In the genomic region with DNA sequence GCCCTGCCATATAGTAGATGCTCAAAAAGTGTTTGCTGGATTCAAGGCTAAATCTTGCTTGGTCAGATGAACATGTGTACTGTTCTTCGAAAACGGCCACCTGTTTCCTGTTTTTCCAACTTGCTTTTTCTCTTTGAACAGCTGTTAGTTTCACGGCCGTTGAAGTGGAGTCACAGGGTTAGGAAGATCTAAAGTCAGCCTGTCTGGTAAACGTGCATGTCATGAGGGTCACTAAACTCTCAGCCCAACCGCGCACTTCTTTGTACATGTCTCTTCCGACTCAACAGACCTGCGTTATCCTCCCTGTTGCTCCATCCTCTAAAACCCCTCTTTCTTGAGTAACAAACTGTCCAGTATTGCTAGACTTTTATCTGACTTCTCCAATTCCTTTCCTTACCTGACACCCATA, we compare ENCODE assay signal across 8 cellular contexts.
A peak's percentile ranks its signal among the peaks of the same experiment; 100 is the strongest.
DNase-seq lines count a peak whose midpoint lies in the region; ATAC-seq and TF ChIP-seq lines count a peak whose summit lies in the region.

No MANE protein-coding gene starts in this region.

- H3K4me1 Mint-ChIP-seq in natural killer cell treated with Interleukin-12 subunit alpha and Interleukin-12 subunit beta and Interleukin-15 and Interleukin-18, amount 100 ng/mL, for 72 hours (ENCODE audit: low read depth in 2 of 2), result peaks cover 20 to 21% of the 10 kb centered on the region in 2 donors
- peaks cover 15% of the 10 kb centered on the region for H3K4me1 Mint-ChIP-seq in GM23338

- H3K36me3 ChIP-seq in GM23338 (ENCODE audit: insufficient read depth), result no peaks in the 10 kb centered on the region
- no peaks in the 10 kb centered on the region for H3K36me3 ChIP-seq in effector memory CD4-positive, alpha-beta T cell (ENCODE audit: control insufficient read depth, insufficient read depth, low read length)

- H3K9me3 Mint-ChIP-seq in natural killer cell treated with Interleukin-12 subunit alpha and Interleukin-12 subunit beta and Interleukin-15 and Interleukin-18, amount 100 ng/mL, for 72 hours, result no peaks in the 10 kb centered on the region
- H3K9me3 Mint-ChIP-seq in GM23338, result 0 out of 3 replicates have a peak, but pooled peaks cover 6% of the 10 kb centered on the region

- 0 out of 2 replicates have a peak, but pooled peaks cover 4% of the 10 kb centered on the region for H3K9me2 ChIP-seq in GM23338 (ENCODE audit: insufficient read depth)

- H4K20me1 ChIP-seq in GM23338 (replicated peaks; ENCODE audit: insufficient read depth), result no peaks in the 10 kb centered on the region

- no peak overlapping the region for H3K4me3 ChIP-seq in GM23338
- no peak overlapping the region for H3K4me3 ChIP-seq in effector memory CD4-positive, alpha-beta T cell (ENCODE audit: insufficient read depth, low read depth, low read length, poor library complexity, severe bottlenecking)

- H3K27me3 Mint-ChIP-seq in natural killer cell treated with Interleukin-12 subunit alpha and Interleukin-12 subunit beta and Interleukin-15 and Interleukin-18, amount 100 ng/mL, for 72 hours, result peaks cover 0 to 3% of the 10 kb centered on the region in 2 donors
- H3K27me3 Mint-ChIP-seq in GM23338 (ENCODE audit: insufficient read depth, low read depth, poor library complexity), result peaks cover 2% of the 10 kb centered on the region

- DNase-seq in NCI-H2171 treated with DMSO at 0.1 percent for 48 hours (lab: John Stamatoyannopoulos, UW) (peak; percentile 85), myocyte (ENCODE audit: low read depth) (peak; percentile 88), GM23338 (ENCODE audit: low spot score) (no peak), HuH-7.5 (ENCODE audit: low spot score) (no peak)
- no peak for DNase-seq in natural killer cell treated with Interleukin-12 subunit alpha and Interleukin-12 subunit beta and Interleukin-15 and Interleukin-18, amount 100 ng/mL, for 72 hours (ENCODE audit: low spot score)
- no peak for DNase-seq in effector memory CD4-positive, alpha-beta T cell

- H3K79me2 ChIP-seq in GM23338 (replicated peaks; ENCODE audit: insufficient read depth), result no peaks in the 10 kb centered on the region

- no peak overlapping the region for H3K4me3 Mint-ChIP-seq in natural killer cell treated with Interleukin-12 subunit alpha and Interleukin-12 subunit beta and Interleukin-15 and Interleukin-18, amount 100 ng/mL, for 72 hours
- H3K4me3 Mint-ChIP-seq in GM23338, result no peak overlapping the region

- H3K4me1 ChIP-seq in GM23338 (ENCODE audit: insufficient read depth), result no peaks in the 10 kb centered on the region
- no peaks in the 10 kb centered on the region for H3K4me1 ChIP-seq in effector memory CD4-positive, alpha-beta T cell (ENCODE audit: control insufficient read depth, insufficient read depth, low read length, poor library complexity, severe bottlenecking)

- H3K4me2 ChIP-seq in GM23338, result no peak overlapping the region

- no peaks in the 10 kb centered on the region for H3K9me3 ChIP-seq in effector memory CD4-positive, alpha-beta T cell (ENCODE audit: control insufficient read depth, low read length)

- H2AFZ ChIP-seq in GM23338, result no peak overlapping the region

- no peaks in the 10 kb centered on the region for H3F3A ChIP-seq in GM23338 (replicated peaks; ENCODE audit: low read depth)

- H3K27ac Mint-ChIP-seq in natural killer cell treated with Interleukin-12 subunit alpha and Interleukin-12 subunit beta and Interleukin-15 and Interleukin-18, amount 100 ng/mL, for 72 hours, result no peak overlapping the region
- H3K27ac Mint-ChIP-seq in GM23338, result no peak overlapping the region

- H3K27ac ChIP-seq in GM23338 (ENCODE audit: low read depth), result no peak overlapping the region
- no peak overlapping the region for H3K27ac ChIP-seq in effector memory CD4-positive, alpha-beta T cell (ENCODE audit: insufficient read depth, low read length, poor library complexity, severe bottlenecking)

- TF ChIP-seq CTCF in GM23338 (conservative IDR thresholded peaks at IDR 0.05; ENCODE audit: low read depth in 2 of 2), result no peak

- peak; percentile 27 for ATAC-seq in GM18867 (IDR thresholded peaks at IDR 0.05; ENCODE audit: unreplicated experiment)
- peak; percentile 55 for ATAC-seq in GM21737 (IDR thresholded peaks at IDR 0.05; ENCODE audit: unreplicated experiment)
- no peak for ATAC-seq in natural killer cell treated with Interleukin-12 subunit alpha and Interleukin-12 subunit beta and Interleukin-15 and Interleukin-18, amount 100 ng/mL, for 72 hours
- no peak for ATAC-seq in GM23338

- H3K36me3 Mint-ChIP-seq in natural killer cell treated with Interleukin-12 subunit alpha and Interleukin-12 subunit beta and Interleukin-15 and Interleukin-18, amount 100 ng/mL, for 72 hours, result no peaks in the 10 kb centered on the region
- H3K36me3 Mint-ChIP-seq in GM23338 (ENCODE audit: low read depth), result no peaks in the 10 kb centered on the region

- H3K27me3 ChIP-seq in GM23338 (ENCODE audit: insufficient read depth), result no peaks in the 10 kb centered on the region
- H3K27me3 ChIP-seq in effector memory CD4-positive, alpha-beta T cell (replicated peaks; ENCODE audit: control insufficient read depth, insufficient read depth, low read length, poor library complexity, severe bottlenecking), result no peaks in the 10 kb centered on the region

TF ChIP-seq in GM23338, 12 proteins besides CTCF, POLR2A, EP300 and RAD21:
- TF ChIP-seq CREB1 (CRISPR knock-in tag; IDR thresholded peaks at IDR 0.05; ENCODE audit: low read depth) (no peak), NANOG (IDR thresholded peaks at IDR 0.05; ENCODE audit: borderline replicate concordance) (no peak), ZNF114 (CRISPR knock-in tag; IDR thresholded peaks at IDR 0.05) (no peak), STAT1 (IDR thresholded peaks at IDR 0.05; ENCODE audit: unreplicated experiment) (no peak), POLR2AphosphoS5 (IDR thresholded peaks at IDR 0.05; ENCODE audit: low read depth) (no peak), EZH2 (IDR thresholded peaks at IDR 0.05; ENCODE audit: low read depth, unreplicated experiment) (no peak)
- TF ChIP-seq, protein P1, sequence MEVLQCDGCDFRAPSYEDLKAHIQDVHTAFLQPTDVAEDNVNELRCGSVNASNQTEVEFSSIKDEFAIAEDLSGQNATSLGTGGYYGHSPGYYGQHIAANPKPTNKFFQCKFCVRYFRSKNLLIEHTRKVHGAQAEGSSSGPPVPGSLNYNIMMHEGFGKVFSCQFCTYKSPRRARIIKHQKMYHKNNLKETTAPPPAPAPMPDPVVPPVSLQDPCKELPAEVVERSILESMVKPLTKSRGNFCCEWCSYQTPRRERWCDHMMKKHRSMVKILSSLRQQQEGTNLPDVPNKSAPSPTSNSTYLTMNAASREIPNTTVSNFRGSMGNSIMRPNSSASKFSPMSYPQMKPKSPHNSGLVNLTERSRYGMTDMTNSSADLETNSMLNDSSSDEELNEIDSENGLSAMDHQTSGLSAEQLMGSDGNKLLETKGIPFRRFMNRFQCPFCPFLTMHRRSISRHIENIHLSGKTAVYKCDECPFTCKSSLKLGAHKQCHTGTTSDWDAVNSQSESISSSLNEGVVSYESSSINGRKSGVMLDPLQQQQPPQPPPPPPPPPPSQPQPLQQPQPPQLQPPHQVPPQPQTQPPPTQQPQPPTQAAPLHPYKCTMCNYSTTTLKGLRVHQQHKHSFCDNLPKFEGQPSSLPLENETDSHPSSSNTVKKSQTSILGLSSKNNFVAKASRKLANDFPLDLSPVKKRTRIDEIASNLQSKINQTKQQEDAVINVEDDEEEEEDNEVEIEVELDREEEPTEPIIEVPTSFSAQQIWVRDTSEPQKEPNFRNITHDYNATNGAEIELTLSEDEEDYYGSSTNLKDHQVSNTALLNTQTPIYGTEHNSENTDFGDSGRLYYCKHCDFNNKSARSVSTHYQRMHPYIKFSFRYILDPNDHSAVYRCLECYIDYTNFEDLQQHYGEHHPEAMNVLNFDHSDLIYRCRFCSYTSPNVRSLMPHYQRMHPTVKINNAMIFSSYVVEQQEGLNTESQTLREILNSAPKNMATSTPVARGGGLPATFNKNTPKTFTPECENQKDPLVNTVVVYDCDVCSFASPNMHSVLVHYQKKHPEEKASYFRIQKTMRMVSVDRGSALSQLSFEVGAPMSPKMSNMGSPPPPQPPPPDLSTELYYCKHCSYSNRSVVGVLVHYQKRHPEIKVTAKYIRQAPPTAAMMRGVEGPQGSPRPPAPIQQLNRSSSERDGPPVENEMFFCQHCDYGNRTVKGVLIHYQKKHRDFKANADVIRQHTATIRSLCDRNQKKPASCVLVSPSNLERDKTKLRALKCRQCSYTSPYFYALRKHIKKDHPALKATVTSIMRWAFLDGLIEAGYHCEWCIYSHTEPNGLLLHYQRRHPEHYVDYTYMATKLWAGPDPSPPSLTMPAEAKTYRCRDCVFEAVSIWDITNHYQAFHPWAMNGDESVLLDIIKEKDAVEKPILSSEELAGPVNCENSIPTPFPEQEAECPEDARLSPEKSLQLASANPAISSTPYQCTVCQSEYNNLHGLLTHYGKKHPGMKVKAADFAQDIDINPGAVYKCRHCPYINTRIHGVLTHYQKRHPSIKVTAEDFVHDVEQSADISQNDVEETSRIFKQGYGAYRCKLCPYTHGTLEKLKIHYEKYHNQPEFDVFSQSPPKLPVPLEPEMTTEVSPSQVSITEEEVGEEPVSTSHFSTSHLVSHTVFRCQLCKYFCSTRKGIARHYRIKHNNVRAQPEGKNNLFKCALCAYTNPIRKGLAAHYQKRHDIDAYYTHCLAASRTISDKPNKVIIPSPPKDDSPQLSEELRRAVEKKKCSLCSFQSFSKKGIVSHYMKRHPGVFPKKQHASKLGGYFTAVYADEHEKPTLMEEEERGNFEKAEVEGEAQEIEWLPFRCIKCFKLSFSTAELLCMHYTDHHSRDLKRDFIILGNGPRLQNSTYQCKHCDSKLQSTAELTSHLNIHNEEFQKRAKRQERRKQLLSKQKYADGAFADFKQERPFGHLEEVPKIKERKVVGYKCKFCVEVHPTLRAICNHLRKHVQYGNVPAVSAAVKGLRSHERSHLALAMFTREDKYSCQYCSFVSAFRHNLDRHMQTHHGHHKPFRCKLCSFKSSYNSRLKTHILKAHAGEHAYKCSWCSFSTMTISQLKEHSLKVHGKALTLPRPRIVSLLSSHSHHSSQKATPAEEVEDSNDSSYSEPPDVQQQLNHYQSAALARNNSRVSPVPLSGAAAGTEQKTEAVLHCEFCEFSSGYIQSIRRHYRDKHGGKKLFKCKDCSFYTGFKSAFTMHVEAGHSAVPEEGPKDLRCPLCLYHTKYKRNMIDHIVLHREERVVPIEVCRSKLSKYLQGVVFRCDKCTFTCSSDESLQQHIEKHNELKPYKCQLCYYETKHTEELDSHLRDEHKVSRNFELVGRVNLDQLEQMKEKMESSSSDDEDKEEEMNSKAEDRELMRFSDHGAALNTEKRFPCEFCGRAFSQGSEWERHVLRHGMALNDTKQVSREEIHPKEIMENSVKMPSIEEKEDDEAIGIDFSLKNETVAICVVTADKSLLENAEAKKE (CRISPR knock-in tag; IDR thresholded peaks at IDR 0.05), result no peak
TF ChIP-seq in GM23338: peak in this region for 0.

Comparison
In these comparisons a context has a peak if more than half of its experiments do, and no peak if none do; other contexts are left out.
1. ATAC-seq: peak in GM18867 (single experiment) and GM21737 (single experiment); none in natural killer cell treated with Interleukin-12 subunit alpha and Interleukin-12 subunit beta and Interleukin-15 and Interleukin-18, amount 100 ng/mL, for 72 hours (0 of 2) and GM23338 (single experiment).
2. DNase-seq: peak in NCI-H2171 treated with DMSO at 0.1 percent for 48 hours (single experiment) and myocyte (single experiment); none in natural killer cell treated with Interleukin-12 subunit alpha and Interleukin-12 subunit beta and Interleukin-15 and Interleukin-18, amount 100 ng/mL, for 72 hours (single experiment), GM23338 (single experiment), effector memory CD4-positive, alpha-beta T cell (0 of 3) and HuH-7.5 (single experiment).